In genomic region chr10:4569132-4569531, GRCh38 we compare ENCODE assay signal across 28 cellular contexts.
"Had no signal": no experiment of that assay in that cellular context is flagged by ENCODE, and none has a peak within 500 bp of the region (broad histone marks: within the 10 kb centered on the region; RNA-seq: fewer than 3 reads in every experiment).

No MANE protein-coding gene starts in this region.

- H3K36me3 Mint-ChIP-seq: activated naive CD4-positive, alpha-beta T cell treated with anti-CD3 and anti-CD28 coated beads, Interleukin-2, amount 50 U/mL, for 24 hours; IgD-negative memory B cell had no signal

- H3K4me3 ChIP-seq: ascending aorta, body of pancreas, MG63, SK-N-MC had no signal

- H3K4me3 Mint-ChIP-seq: activated CD4-positive, alpha-beta memory T cell treated with anti-CD3 and anti-CD28 coated beads, Interleukin-2, amount 10 ng/mL, durations not matched to agents 7 days and 5 days; activated CD4-positive, alpha-beta T cell treated with anti-CD3 and anti-CD28 coated beads for 36 hours; activated naive CD4-positive, alpha-beta T cell treated with anti-CD3 and anti-CD28 coated beads, Interleukin-2, amount 50 U/mL, for 24 hours; activated T-helper 17 cell treated with anti-CD3 and anti-CD28 coated beads, Interleukin-2, amount 50 U/mL, for 72 hours; IgD-negative memory B cell had no signal

- H3K4me1 Mint-ChIP-seq: activated CD4-positive, alpha-beta memory T cell treated with anti-CD3 and anti-CD28 coated beads, Interleukin-2, amount 10 ng/mL, durations not matched to agents 7 days and 5 days; activated CD4-positive, alpha-beta T cell treated with anti-CD3 and anti-CD28 coated beads for 36 hours; activated naive CD4-positive, alpha-beta T cell treated with anti-CD3 and anti-CD28 coated beads, Interleukin-2, amount 50 U/mL, for 24 hours; activated T-helper 17 cell treated with anti-CD3 and anti-CD28 coated beads, Interleukin-2, amount 50 U/mL, for 72 hours; IgD-negative memory B cell had no signal

- H3K4me1 ChIP-seq: ascending aorta, body of pancreas had no signal

- H3K27ac ChIP-seq: ascending aorta, body of pancreas, KMS-11, SK-N-MC, WERI-Rb-1 had no signal

- DNase-seq: activated CD4-positive, alpha-beta memory T cell treated with anti-CD3 and anti-CD28 coated beads, Interleukin-2, amount 10 ng/mL, durations not matched to agents 7 days and 5 days; activated CD4-positive, alpha-beta T cell treated with anti-CD3 and anti-CD28 coated beads for 36 hours; activated CD4-positive, alpha-beta T cell treated with anti-CD3 and anti-CD28 coated beads, Interleukin-2, amount 50 U/mL, for 1 hour; activated naive CD4-positive, alpha-beta T cell; activated T-cell treated with anti-CD3 and anti-CD28 coated beads for 4 hours; activated T-cell treated with anti-CD3 and anti-CD28 coated beads, Interleukin-2, amount 50 U/mL, for 48 hours; body of pancreas; central memory CD4-positive, alpha-beta T cell; MG63; NCI-H1092; NCI-H1417; NCI-H1694; NCI-H2029; NCI-H2107; NCI-H345; NCI-H510A treated with DMSO at 0.1 percent for 48 hours; NCI-H69; NK-92 treated with Interleukin-12 subunit alpha and Interleukin-12 subunit beta, amount 100 ng/mL, for 24 hours; PC-3; SIG-M5; T-helper 1 cell had no signal

- H3K27ac Mint-ChIP-seq: activated CD4-positive, alpha-beta memory T cell treated with anti-CD3 and anti-CD28 coated beads, Interleukin-2, amount 10 ng/mL, durations not matched to agents 7 days and 5 days; activated CD4-positive, alpha-beta T cell treated with anti-CD3 and anti-CD28 coated beads for 36 hours; activated naive CD4-positive, alpha-beta T cell treated with anti-CD3 and anti-CD28 coated beads, Interleukin-2, amount 50 U/mL, for 24 hours; activated T-helper 17 cell treated with anti-CD3 and anti-CD28 coated beads, Interleukin-2, amount 50 U/mL, for 72 hours; IgD-negative memory B cell had no signal

- ATAC-seq: activated CD4-positive, alpha-beta T cell treated with anti-CD3 and anti-CD28 coated beads for 36 hours; activated T-helper 17 cell treated with anti-CD3 and anti-CD28 coated beads, Interleukin-2, amount 50 U/mL, for 72 hours; body of pancreas; PC-3 had no signal

- H3K4me2 ChIP-seq: KMS-11 had no signal

- H3K9ac ChIP-seq: KMS-11 had no signal

- H3K27me3 ChIP-seq: ascending aorta, body of pancreas, MG63 had no signal

- H3K9me3 Mint-ChIP-seq: activated CD4-positive, alpha-beta memory T cell treated with anti-CD3 and anti-CD28 coated beads, Interleukin-2, amount 10 ng/mL, durations not matched to agents 7 days and 5 days; activated naive CD4-positive, alpha-beta T cell treated with anti-CD3 and anti-CD28 coated beads, Interleukin-2, amount 50 U/mL, for 24 hours; activated T-helper 17 cell treated with anti-CD3 and anti-CD28 coated beads, Interleukin-2, amount 50 U/mL, for 72 hours; IgD-negative memory B cell had no signal

- H3K9me3 ChIP-seq: ascending aorta, body of pancreas, MG63 had no signal

- H3K36me3 ChIP-seq: ascending aorta, MG63, WERI-Rb-1 had no signal
